Comparison of ENCODE assay signal across 9 cellular contexts in genomic region chr4:118224239-118224829, GRCh38.
DNase-seq lines count a peak whose midpoint lies in the region; ATAC-seq and TF ChIP-seq lines count a peak whose summit lies in the region.
"Had no signal": no experiment of that assay in that cellular context is flagged by ENCODE, and none has a peak within 500 bp of the region (broad histone marks: within the 10 kb centered on the region; RNA-seq: fewer than 3 reads in every experiment).

No MANE protein-coding gene starts in this region.

- H3K4me1 ChIP-seq in PC-3 (ENCODE audit: insufficient read depth, low read length): no peaks in the 10 kb centered on the region
- no peaks in the 10 kb centered on the region for H3K4me1 ChIP-seq in osteoblast (ENCODE audit: insufficient read depth, low read length)

- H3K27ac ChIP-seq in PC-3 (ENCODE audit: low read length): no peak overlapping the region
- H3K27ac ChIP-seq in osteoblast (ENCODE audit: low read depth, low read length): no peak overlapping the region

- TF ChIP-seq EP300 in Ishikawa (IDR thresholded peaks at IDR 0.05; ENCODE audit: borderline replicate concordance): no peak

- intact Hi-C loops in Calu3 (cut with micrococcal nuclease; ENCODE audit: unreplicated experiment): loop anchor here (5.0 to 10.0 kb wide), 3 partner anchors 190 to 1092 kb away; partner anchors contain the start of gene NDST3
- intact Hi-C loops in PC-3 (cut with micrococcal nuclease): loop anchor here (1.0 to 5.0 kb wide), 3 partner anchors 147 to 1092 kb away; partner anchors contain the start of gene NDST3

- H3K9me3 Mint-ChIP-seq in Calu3 (ENCODE audit: low read depth, unreplicated experiment): no peaks in the 10 kb centered on the region
- H3K9me3 Mint-ChIP-seq: T-helper 1 cell treated with Interleukin-12 subunit alpha and Interleukin-12 subunit beta and Interleukin-4 antibody, amounts not matched to agents 30 μg/mL and 1 μg/mL, for 36 hours had no signal

- DNase-seq in Calu3: no peak
- peak; percentile 63 for DNase-seq in PC-3
- DNase-seq in epithelial cell of proximal tubule (ENCODE audit: low read depth): peak; percentile 20
- DNase-seq in osteoblast (ENCODE audit: insufficient read length, low spot score, missing footprints): no peak
- DNase-seq in NK-92 treated with Interleukin-12 subunit alpha and Interleukin-12 subunit beta, amount 100 ng/mL, for 24 hours (lab: John Stamatoyannopoulos, UW): no peak

- no peaks in the 10 kb centered on the region for H3K9me3 ChIP-seq in PC-3 (ENCODE audit: low read length)
- no peaks in the 10 kb centered on the region for H3K9me3 ChIP-seq in osteoblast (ENCODE audit: low read depth, low read length)

- H3K36me3 Mint-ChIP-seq in Calu3 (ENCODE audit: insufficient read depth, unreplicated experiment): no peaks in the 10 kb centered on the region

- H3K4me3 Mint-ChIP-seq in Calu3 (ENCODE audit: low read depth, unreplicated experiment): no peak overlapping the region
- H3K4me3 Mint-ChIP-seq: T-helper 1 cell treated with Interleukin-12 subunit alpha and Interleukin-12 subunit beta and Interleukin-4 antibody, amounts not matched to agents 30 μg/mL and 1 μg/mL, for 36 hours had no signal

- H4K20me1 ChIP-seq in PC-3 (ENCODE audit: low read length) (no peaks in the 10 kb centered on the region), osteoblast (ENCODE audit: insufficient read depth, low read length) (no peaks in the 10 kb centered on the region)

- no peak overlapping the region for H3K9ac ChIP-seq in PC-3 (ENCODE audit: low read length)

- H3K27me3 Mint-ChIP-seq in Calu3 (ENCODE audit: unreplicated experiment): no peaks in the 10 kb centered on the region

- H3K27me3 ChIP-seq in PC-3 (ENCODE audit: low read length) (no peaks in the 10 kb centered on the region), osteoblast (ENCODE audit: insufficient read depth, low read length) (peaks cover 5% of the 10 kb centered on the region)

- POLR2A ChIA-PET in PC-3 (lab: Charles Lee; ENCODE audit: unreplicated experiment): no interaction called here

- H3K4me3 ChIP-seq in PC-3 (ENCODE audit: low read length) (no peak overlapping the region), epithelial cell of proximal tubule (ENCODE audit: low read depth, low read length) (no peak overlapping the region), osteoblast (ENCODE audit: insufficient read depth, low read length) (no peak overlapping the region)

- H2AFZ ChIP-seq in PC-3 (ENCODE audit: low read length) (no peak overlapping the region), osteoblast (ENCODE audit: low read length) (no peak overlapping the region)

- TF ChIP-seq CTCF in Calu3 (IDR thresholded peaks at IDR 0.05; ENCODE audit: unreplicated experiment) (peak; percentile 29), PC-3 (conservative IDR thresholded peaks at IDR 0.05; ENCODE audit: low read depth, low read length) (peak; percentile 68), epithelial cell of proximal tubule (conservative IDR thresholded peaks at IDR 0.05; ENCODE audit: low read depth, low read length) (peak; percentile 66), osteoblast (IDR thresholded peaks at IDR 0.05; ENCODE audit: extremely low read depth, low read depth, low read length) (peak; percentile 61)

- no peak overlapping the region for H3K4me2 ChIP-seq in PC-3 (ENCODE audit: low read length)
- no peak overlapping the region for H3K4me2 ChIP-seq in osteoblast (ENCODE audit: insufficient read depth, low read length)

- TF ChIP-seq RAD21 in Ishikawa (IDR thresholded peaks at IDR 0.05; ENCODE audit: low read depth): peak; percentile 91

- peak; percentile 69 for ATAC-seq in GM19438 (IDR thresholded peaks at IDR 0.05; ENCODE audit: low read depth, unreplicated experiment)
- peak; percentile 54 for ATAC-seq in PC-3
- ATAC-seq in GM19455 (IDR thresholded peaks at IDR 0.05; ENCODE audit: unreplicated experiment): no peak

- no peak overlapping the region for H3K27ac Mint-ChIP-seq in Calu3 (ENCODE audit: unreplicated experiment)
- H3K27ac Mint-ChIP-seq: T-helper 1 cell treated with Interleukin-12 subunit alpha and Interleukin-12 subunit beta and Interleukin-4 antibody, amounts not matched to agents 30 μg/mL and 1 μg/mL, for 36 hours had no signal

- H3K4me1 Mint-ChIP-seq in Calu3 (ENCODE audit: low read depth, unreplicated experiment): no peaks in the 10 kb centered on the region

- H3K79me2 ChIP-seq in PC-3 (ENCODE audit: low read length) (no peaks in the 10 kb centered on the region), osteoblast (ENCODE audit: insufficient read depth, low read length) (no peaks in the 10 kb centered on the region)

- CTCF ChIA-PET in Calu3 (lab: Charles Lee) (no interaction called here), PC-3 (lab: Charles Lee) (no interaction called here)

- no peaks in the 10 kb centered on the region for H3F3A ChIP-seq in PC-3 (ENCODE audit: low read length, unreplicated experiment)

- H3K36me3 ChIP-seq in PC-3 (ENCODE audit: low read depth, low read length) (no peaks in the 10 kb centered on the region), osteoblast (ENCODE audit: insufficient read depth, low read length) (no peaks in the 10 kb centered on the region)

- H3K9me2 ChIP-seq in PC-3 (replicated peaks; ENCODE audit: low read length): no peaks in the 10 kb centered on the region

- BruUV-seq in Calu3 (replicated peaks; lab: Mats Ljungman, UMichigan): no TSS peak
- no TSS peak for BruUV-seq in PC-3 (replicated peaks; lab: Mats Ljungman, UMichigan)

TF ChIP-seq in Ishikawa, 13 proteins besides CTCF, POLR2A, EP300 and RAD21:
- no peak for TF ChIP-seq CEBPB (IDR thresholded peaks at IDR 0.05)
- no peak for TF ChIP-seq YY1 (IDR thresholded peaks at IDR 0.05; ENCODE audit: low read depth)
- TF ChIP-seq, protein P1, sequence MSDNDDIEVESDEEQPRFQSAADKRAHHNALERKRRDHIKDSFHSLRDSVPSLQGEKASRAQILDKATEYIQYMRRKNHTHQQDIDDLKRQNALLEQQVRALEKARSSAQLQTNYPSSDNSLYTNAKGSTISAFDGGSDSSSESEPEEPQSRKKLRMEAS (IDR thresholded peaks at IDR 0.05): no peak
- no peak for TF ChIP-seq NFIC (IDR thresholded peaks at IDR 0.05)
- no peak for TF ChIP-seq ZBTB7A (IDR thresholded peaks at IDR 0.05; ENCODE audit: low read depth)
- no peak for TF ChIP-seq REST (IDR thresholded peaks at IDR 0.05; ENCODE audit: low read depth)
- TF ChIP-seq USF1 (IDR thresholded peaks at IDR 0.05): no peak
- no peak for TF ChIP-seq TCF12 (IDR thresholded peaks at IDR 0.05; ENCODE audit: low read depth)
- no peak for TF ChIP-seq FOXM1 (IDR thresholded peaks at IDR 0.05; ENCODE audit: borderline replicate concordance, low read depth)
- TF ChIP-seq EGR1 (IDR thresholded peaks at IDR 0.05): no peak
- TF ChIP-seq CREB1 (IDR thresholded peaks at IDR 0.05; ENCODE audit: low read depth): no peak
- TF ChIP-seq TAF1 (IDR thresholded peaks at IDR 0.05; ENCODE audit: low read depth): no peak
- no peak for TF ChIP-seq TEAD4 (IDR thresholded peaks at IDR 0.05)

Comparison
In these comparisons a context has a peak if more than half of its experiments do, and no peak if none do; other contexts are left out.
1. DNase-seq: peak in PC-3 (single experiment) and epithelial cell of proximal tubule (single experiment); none in Calu3 (single experiment), osteoblast (single experiment) and NK-92 treated with Interleukin-12 subunit alpha and Interleukin-12 subunit beta, amount 100 ng/mL, for 24 hours (single experiment).
2. Peak in every context shown above with its lines, with median percentiles within 50 percentile points of each other: CTCF ChIP-seq.